ENCODE assay signal across 12 cellular contexts in the genomic region with DNA sequence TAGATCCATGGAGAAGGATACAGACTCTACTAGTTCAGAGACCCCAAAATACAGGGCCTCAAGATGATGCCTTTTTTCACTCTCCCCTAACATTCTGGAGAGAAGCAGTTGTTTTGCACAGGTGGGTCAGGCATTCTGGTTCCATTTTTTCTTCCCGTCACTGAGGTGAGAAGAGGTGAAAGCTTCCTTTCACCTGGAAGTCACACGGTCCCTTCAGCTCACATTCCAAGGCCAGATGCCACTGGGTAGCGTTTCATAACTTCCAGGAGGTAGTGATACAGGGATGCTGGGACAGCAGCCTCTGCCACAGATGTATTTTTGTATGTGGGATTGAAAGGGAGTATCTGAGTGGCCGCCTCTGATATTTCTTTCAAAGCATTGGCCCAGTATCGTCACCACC. TPM values are rescaled to one million over a fixed set of nuclear protein-coding genes. Genes with fewer than 3 reads are reported as not detected.
DNase-seq lines count a peak whose midpoint lies in the region; ATAC-seq and TF ChIP-seq lines count a peak whose summit lies in the region.
"Had no signal": no experiment of that assay in that cellular context is flagged by ENCODE, and none has a peak within 500 bp of the region (broad histone marks: within the 10 kb centered on the region; RNA-seq: fewer than 3 reads in every experiment).

No MANE protein-coding gene starts in this region.

- no peak for TF ChIP-seq EP300 in esophagus muscularis mucosa (IDR thresholded peaks at IDR 0.05)

- H3K27me3 Mint-ChIP-seq in activated CD4-positive, alpha-beta memory T cell treated with anti-CD3 and anti-CD28 coated beads for 36 hours = no peaks in the 10 kb centered on the region
- H3K27me3 Mint-ChIP-seq in glutamatergic neuron (ENCODE audit: unreplicated experiment) = peaks cover 9% of the 10 kb centered on the region

- H3K9me3 Mint-ChIP-seq in activated CD4-positive, alpha-beta memory T cell treated with anti-CD3 and anti-CD28 coated beads for 36 hours = no peaks in the 10 kb centered on the region
- peaks cover 11% of the 10 kb centered on the region for H3K9me3 Mint-ChIP-seq in glutamatergic neuron (ENCODE audit: unreplicated experiment)

- peaks cover 16% of the 10 kb centered on the region for H3K36me3 ChIP-seq in right atrium auricular region
- peaks cover 0 to 19% of the 10 kb centered on the region in 2 donors for H3K36me3 ChIP-seq in vagina
- peaks cover 19 to 45% (median 37%) of the 10 kb centered on the region in 4 donors for H3K36me3 ChIP-seq in esophagus muscularis mucosa

- TF ChIP-seq POLR2A in vagina (IDR thresholded peaks at IDR 0.05) = no peak
- no peak for TF ChIP-seq POLR2A in esophagus muscularis mucosa (IDR thresholded peaks at IDR 0.05; ENCODE audit: low read depth)

- peaks cover 17% of the 10 kb centered on the region for H3K36me3 Mint-ChIP-seq in activated CD4-positive, alpha-beta memory T cell treated with anti-CD3 and anti-CD28 coated beads for 36 hours
- H3K36me3 Mint-ChIP-seq in glutamatergic neuron (ENCODE audit: unreplicated experiment) = peaks cover 6% of the 10 kb centered on the region

- H3K27me3 ChIP-seq in right atrium auricular region (no peaks in the 10 kb centered on the region), vagina (no peaks in the 10 kb centered on the region), esophagus muscularis mucosa (no peaks in the 10 kb centered on the region)
- H3K27me3 ChIP-seq: dorsolateral prefrontal cortex had no signal

- CTCF ChIA-PET in activated CD4-positive, alpha-beta memory T cell treated with anti-CD3 and anti-CD28 coated beads for 36 hours (lab: Charles Lee) = interaction anchor here (0.9 kb wide), 1 partner anchor 12 kb away, joined by 3 read pairs; no protein-coding TSS in a partner anchor

- H3K4me1 ChIP-seq in right atrium auricular region (peaks cover 0 to 15% of the 10 kb centered on the region in 2 donors), vagina (peaks cover 10% of the 10 kb centered on the region), esophagus muscularis mucosa (peaks cover 9 to 21% (median 18%) of the 10 kb centered on the region in 4 donors)

- peaks cover 15% of the 10 kb centered on the region for H3K4me1 Mint-ChIP-seq in activated CD4-positive, alpha-beta memory T cell treated with anti-CD3 and anti-CD28 coated beads for 36 hours (ENCODE audit: low read depth)
- peaks cover 5% of the 10 kb centered on the region for H3K4me1 Mint-ChIP-seq in glutamatergic neuron (ENCODE audit: low read depth, unreplicated experiment)

- DNase-seq in cardiac septum (ENCODE audit: low spot score) (peak; percentile 17), right atrium auricular region (ENCODE audit: low spot score) (no peak), glutamatergic neuron (no peak), vagina (ENCODE audit: extremely low spot score in 2 of 2) (no peak), esophagus muscularis mucosa (ENCODE audit: extremely low spot score) (no peak), glomerular visceral epithelial cell (ENCODE audit: extremely low spot score) (no peak)
- DNase-seq in activated CD4-positive, alpha-beta memory T cell treated with anti-CD3 and anti-CD28 coated beads for 36 hours = no peak
- DNase-seq: activated T-cell treated with anti-CD3 and anti-CD28 coated beads for 4 hours, AML-193, dorsolateral prefrontal cortex, NCI-H2081 had no signal

- POLR2A ChIA-PET in activated CD4-positive, alpha-beta memory T cell treated with anti-CD3 and anti-CD28 coated beads for 36 hours (lab: Charles Lee) = no interaction called here

- H3K27ac ChIP-seq in right atrium auricular region = no peak overlapping the region
- no peak overlapping the region for H3K27ac ChIP-seq in vagina
- H3K27ac ChIP-seq in esophagus muscularis mucosa (replicated peaks in 1 of 4) = no peak overlapping the region

- whole genome bisulfite sequencing in esophagus muscularis mucosa = 96% methylated on average over 5 of the region's 5 CpGs

- no peak overlapping the region for H3K27ac Mint-ChIP-seq in activated CD4-positive, alpha-beta memory T cell treated with anti-CD3 and anti-CD28 coated beads for 36 hours
- H3K27ac Mint-ChIP-seq in glutamatergic neuron (ENCODE audit: unreplicated experiment) = no peak overlapping the region

- H3K4me3 Mint-ChIP-seq in activated CD4-positive, alpha-beta memory T cell treated with anti-CD3 and anti-CD28 coated beads for 36 hours = peak overlapping the region; percentile 92
- H3K4me3 Mint-ChIP-seq in glutamatergic neuron (ENCODE audit: unreplicated experiment) = peak overlapping the region; percentile 34

- intact Hi-C loops in cardiac septum (cut with DNase I) = no loop called here
- intact Hi-C loops in activated CD4-positive, alpha-beta memory T cell treated with anti-CD3 and anti-CD28 coated beads for 36 hours (cut with micrococcal nuclease) = no loop called here
- intact Hi-C loops in vagina (cut with DNase I) = no loop called here
- intact Hi-C loops in esophagus muscularis mucosa (cut with DNase I) = no loop called here

- H3K4me3 ChIP-seq in right atrium auricular region (no peak overlapping the region), vagina (no peak overlapping the region), esophagus muscularis mucosa (no peak overlapping the region)

- no peak for ATAC-seq in HG03135 (IDR thresholded peaks at IDR 0.05; ENCODE audit: unreplicated experiment)

- H3K9me3 ChIP-seq in right atrium auricular region (no peaks in the 10 kb centered on the region), vagina (no peaks in the 10 kb centered on the region), esophagus muscularis mucosa (no peaks in the 10 kb centered on the region)

- TF ChIP-seq CTCF in right atrium auricular region (IDR thresholded peaks at IDR 0.05) (no peak), glutamatergic neuron (IDR thresholded peaks at IDR 0.05; ENCODE audit: partially characterized antibody, unreplicated experiment) (no peak), vagina (IDR thresholded peaks at IDR 0.05) (no peak), esophagus muscularis mucosa (IDR thresholded peaks at IDR 0.05) (no peak)

RNA-seq across cellular contexts. Expression of a gene that starts 1.9 kb away (rescaled TPM):
- 32.9 TPM for total RNA-seq in cardiac septum
- 10 to 100 TPM; 13.8 to 20.2 TPM for total RNA-seq in right atrium auricular region
- total RNA-seq in activated CD4-positive, alpha-beta memory T cell treated with anti-CD3 and anti-CD28 coated beads for 36 hours = 10 to 100 TPM; 90.0 to 92.4 TPM
- 56.9 TPM for total RNA-seq in glutamatergic neuron (ENCODE audit: unreplicated experiment)
- 44.0 TPM for total RNA-seq in vagina
- total RNA-seq in esophagus muscularis mucosa = 10 to 100 TPM; 20.8 to 45.1 (median 25.7) TPM

RNA-seq across cellular contexts. Expression of a gene that starts 13.1 kb away (rescaled TPM):
- total RNA-seq in cardiac septum (4.4 TPM), right atrium auricular region (10 to 100 TPM in 1 of 2 donors, 1 to 10 TPM in 1; 5.9 to 12.7 TPM), glutamatergic neuron (ENCODE audit: unreplicated experiment) (18.6 TPM), vagina (16.2 TPM), esophagus muscularis mucosa (10 to 100 TPM; 10.8 to 32.0 (median 21.9) TPM)
- total RNA-seq in activated CD4-positive, alpha-beta memory T cell treated with anti-CD3 and anti-CD28 coated beads for 36 hours = 1 to 10 TPM; 6.8 to 7.6 TPM

RNA-seq across cellular contexts. Expression of a gene that starts 30.8 kb away (rescaled TPM):
- total RNA-seq in cardiac septum (4.3 TPM), right atrium auricular region (1 to 10 TPM; 1.1 to 2.2 TPM), glutamatergic neuron (ENCODE audit: unreplicated experiment) (18.0 TPM), vagina (5.2 TPM), esophagus muscularis mucosa (1 to 10 TPM; 2.2 to 4.9 (median 3.6) TPM)
- total RNA-seq in activated CD4-positive, alpha-beta memory T cell treated with anti-CD3 and anti-CD28 coated beads for 36 hours = 10 to 100 TPM in 1 of 2 experiments, 1 to 10 TPM in 1; 7.1 to 10.1 TPM

RNA-seq across cellular contexts. Expression of a gene that starts 30.9 kb away (rescaled TPM):
- 46.0 TPM for total RNA-seq in cardiac septum
- total RNA-seq in right atrium auricular region = 10 to 100 TPM; 39.0 to 73.3 TPM
- 10 to 100 TPM; 74.6 to 76.3 TPM for total RNA-seq in activated CD4-positive, alpha-beta memory T cell treated with anti-CD3 and anti-CD28 coated beads for 36 hours
- 96.3 TPM for total RNA-seq in glutamatergic neuron (ENCODE audit: unreplicated experiment)
- total RNA-seq in vagina = 117 TPM
- 100 to 1,000 TPM in 1 of 4 donors, 10 to 100 TPM in 3; 71.8 to 117 (median 87.8) TPM for total RNA-seq in esophagus muscularis mucosa

RNA-seq across cellular contexts. Expression of a gene that starts 32.3 kb away (rescaled TPM):
- total RNA-seq in cardiac septum (19.7 TPM), right atrium auricular region (10 to 100 TPM in 1 of 2 donors, 1 to 10 TPM in 1; 7.3 to 11.3 TPM), glutamatergic neuron (ENCODE audit: unreplicated experiment) (19.5 TPM), vagina (10.1 TPM), esophagus muscularis mucosa (10 to 100 TPM in 1 of 4 donors, 1 to 10 TPM in 3; 4.6 to 10.2 (median 7.1) TPM)
- 1 to 10 TPM; 2.9 to 3.2 TPM for total RNA-seq in activated CD4-positive, alpha-beta memory T cell treated with anti-CD3 and anti-CD28 coated beads for 36 hours
